ENCODE assay signal across 19 cellular contexts in the genomic region with DNA sequence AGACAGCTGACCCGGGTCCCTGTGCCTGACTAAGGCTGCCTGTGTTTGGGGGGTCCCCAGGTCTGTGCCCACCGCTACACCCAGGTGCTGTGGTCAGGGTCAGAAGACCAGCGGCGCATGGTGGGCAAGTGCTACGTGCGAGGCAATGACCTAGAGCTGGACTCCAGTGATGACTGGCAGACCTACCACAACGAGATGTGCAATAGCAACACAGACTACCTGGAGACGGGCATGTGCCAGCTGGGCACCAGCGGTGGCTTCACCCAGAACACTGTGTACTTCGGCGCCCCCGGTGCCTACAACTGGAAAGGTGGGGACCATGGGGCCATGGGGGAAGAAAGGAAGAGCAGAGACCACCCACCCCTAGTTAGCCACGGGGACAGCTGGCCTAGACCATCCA.
"Had no signal": no experiment of that assay in that cellular context is flagged by ENCODE, and none has a peak within 500 bp of the region (broad histone marks: within the 10 kb centered on the region; RNA-seq: fewer than 3 reads in every experiment).

No MANE protein-coding gene starts in this region.

- H3K9me3 Mint-ChIP-seq: activated naive CD4-positive, alpha-beta T cell treated with anti-CD3 and anti-CD28 coated beads, Interleukin-2, amount 50 U/mL, for 24 hours; neural crest cell had no signal

- H3K27ac Mint-ChIP-seq: activated CD8-positive, alpha-beta T cell treated with anti-CD3 and anti-CD28 coated beads, Interleukin-2, amount 10 ng/mL, durations not matched to agents 7 days and 5 days; activated naive CD4-positive, alpha-beta T cell treated with anti-CD3 and anti-CD28 coated beads, Interleukin-2, amount 50 U/mL, for 24 hours; brain; naive thymus-derived CD4-positive, alpha-beta T cell had no signal

- H3K9me3 ChIP-seq: thyroid gland had no signal

- H3K4me3 ChIP-seq: coronary artery, heart right ventricle, lung, thyroid gland had no signal

- H3K27ac ChIP-seq: thyroid gland, WERI-Rb-1 had no signal

- H3K4me1 Mint-ChIP-seq: activated naive CD4-positive, alpha-beta T cell treated with anti-CD3 and anti-CD28 coated beads, Interleukin-2, amount 50 U/mL, for 24 hours had no signal

- H3K4me3 Mint-ChIP-seq: activated CD8-positive, alpha-beta T cell treated with anti-CD3 and anti-CD28 coated beads, Interleukin-2, amount 10 ng/mL, durations not matched to agents 7 days and 5 days; activated naive CD4-positive, alpha-beta T cell treated with anti-CD3 and anti-CD28 coated beads, Interleukin-2, amount 50 U/mL, for 24 hours; brain; naive thymus-derived CD4-positive, alpha-beta T cell; neural crest cell had no signal

- DNase-seq: activated CD4-positive, alpha-beta T cell treated with anti-CD3 and anti-CD28 coated beads, Interleukin-2, amount 50 U/mL, for 1 hour; activated CD4-positive, CD25-positive, alpha-beta regulatory T cell treated with anti-CD3 and anti-CD28 coated beads, Interleukin-2, amount 50 U/mL, for 72 hours; activated CD8-positive, alpha-beta T cell treated with anti-CD3 and anti-CD28 coated beads, Interleukin-2, amount 10 ng/mL, durations not matched to agents 7 days and 5 days; activated gamma-delta T cell treated with Interleukin-2 at 50 U/mL for 16 hours; anterior cingulate cortex; heart right ventricle; islet precursor cell; naive thymus-derived CD4-positive, alpha-beta T cell; retina; stimulated activated CD4-positive, alpha-beta T cell treated with anti-CD3 and anti-CD28 coated beads, Interleukin-4, amount 100 ng/mL, for 24 hours; stimulated activated naive CD4-positive, alpha-beta T cell treated with Interleukin-2 at 50 U/mL for 16 hours; thyroid gland; WERI-Rb-1 had no signal

- H3K27me3 Mint-ChIP-seq: activated naive CD4-positive, alpha-beta T cell treated with anti-CD3 and anti-CD28 coated beads, Interleukin-2, amount 50 U/mL, for 24 hours; naive thymus-derived CD4-positive, alpha-beta T cell had no signal

- ATAC-seq: activated CD8-positive, alpha-beta T cell treated with anti-CD3 and anti-CD28 coated beads, Interleukin-2, amount 10 ng/mL, durations not matched to agents 7 days and 5 days; heart right ventricle; left lobe of liver; naive thymus-derived CD4-positive, alpha-beta T cell had no signal

- H3K27me3 ChIP-seq: heart right ventricle, thyroid gland had no signal
